20 cellular contexts compared by ENCODE assay signal in the genomic region with DNA sequence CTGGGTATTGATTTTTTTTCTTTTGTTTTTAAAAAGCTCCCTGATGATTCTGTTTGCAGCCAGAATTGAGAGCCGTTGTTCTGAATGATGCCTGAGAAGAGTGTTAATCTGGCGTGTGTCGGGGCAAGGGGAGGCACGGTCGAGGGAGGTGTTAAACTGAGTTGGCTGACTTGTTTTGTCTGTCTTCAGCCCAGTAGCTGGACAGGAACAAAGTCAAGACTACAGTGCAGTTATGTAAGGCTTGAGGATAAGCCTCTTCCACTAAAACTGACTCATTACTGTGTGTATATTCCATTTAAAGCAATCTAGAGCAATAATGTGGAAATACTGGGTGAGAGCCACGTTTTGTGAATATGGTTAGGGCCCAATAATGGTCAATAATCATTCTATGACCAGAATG.
DNase-seq lines count a peak whose midpoint lies in the region; ATAC-seq, FAIRE-seq and TF ChIP-seq lines count a peak whose summit lies in the region.
"Had no signal": no experiment of that assay in that cellular context is flagged by ENCODE, and none has a peak within 500 bp of the region (broad histone marks: within the 10 kb centered on the region; RNA-seq: fewer than 3 reads in every experiment).

No MANE protein-coding gene starts in this region.

- no peak overlapping the region for H3K4me3 Mint-ChIP-seq in astrocyte (ENCODE audit: unreplicated experiment)
- H3K4me3 Mint-ChIP-seq: type B pancreatic cell had no signal

- TF ChIP-seq CTCF in astrocyte (IDR thresholded peaks at IDR 0.05; ENCODE audit: insufficient read depth, low read depth, low read length): no peak
- no peak for TF ChIP-seq CTCF in fibroblast of lung (conservative IDR thresholded peaks at IDR 0.05 in 1 of 2, IDR thresholded peaks at IDR 0.05 in 1 of 2; ENCODE audit: low read depth in 1 of 2, low read length in 2 of 2)
- TF ChIP-seq CTCF in retinal pigment epithelial cell (conservative IDR thresholded peaks at IDR 0.05; ENCODE audit: low read depth, low read length): no peak

- no peaks in the 10 kb centered on the region for H3K9me3 Mint-ChIP-seq in astrocyte (ENCODE audit: unreplicated experiment)
- H3K9me3 Mint-ChIP-seq: type B pancreatic cell had no signal

- H3K27me3 ChIP-seq in astrocyte (ENCODE audit: insufficient read depth, low read length): no peaks in the 10 kb centered on the region
- H3K27me3 ChIP-seq in fibroblast of lung (ENCODE audit: control insufficient read depth, insufficient read depth, low read length): peaks cover 14% of the 10 kb centered on the region
- H3K27me3 ChIP-seq: BE2C, left lung had no signal

- peak; percentile 49 for DNase-seq in HCEC 1CT
- no peak for DNase-seq in astrocyte (ENCODE audit: low read depth)
- DNase-seq in fibroblast of lung (ENCODE audit: low read depth in 2 of 2): peak; percentile 40 to 48
- DNase-seq in retinal pigment epithelial cell (ENCODE audit: low read depth): peak; percentile 69
- DNase-seq in ACHN: no peak
- DNase-seq in activated CD8-positive, alpha-beta memory T cell treated with anti-CD3 and anti-CD28 coated beads, Interleukin-2, amount 50 U/mL, for 4 hours: no peak
- no peak for DNase-seq in activated CD4-positive, alpha-beta T cell treated with anti-CD3 and anti-CD28 coated beads for 48 hours
- DNase-seq: activated CD4-positive, alpha-beta T cell treated with anti-CD3 and anti-CD28 coated beads, Interleukin-2, amount 50 U/mL, for 48 hours; activated naive CD4-positive, alpha-beta T cell treated with Interleukin-2 at 50 U/mL for 16 hours; BE2C; NCI-H1417 treated with DMSO at 0.1 percent for 48 hours; NCI-H526; retina; SIG-M5; stimulated activated naive CD4-positive, alpha-beta T cell had no signal

- no peak for FAIRE-seq in astrocyte (lab: Jason Lieb, UNC)
- FAIRE-seq: endometrium had no signal

- H3K9me3 ChIP-seq in astrocyte (ENCODE audit: insufficient read depth, low read depth, low read length): no peaks in the 10 kb centered on the region
- no peaks in the 10 kb centered on the region for H3K9me3 ChIP-seq in fibroblast of lung (ENCODE audit: control insufficient read depth, insufficient read depth, low read depth, low read length)
- H3K9me3 ChIP-seq: BE2C, left lung had no signal

- no peak for ATAC-seq in GM18858 (IDR thresholded peaks at IDR 0.05; ENCODE audit: unreplicated experiment)
- ATAC-seq: left lung had no signal

- H3K27ac Mint-ChIP-seq in astrocyte (ENCODE audit: unreplicated experiment): peak overlapping the region; percentile 23
- H3K27ac Mint-ChIP-seq: type B pancreatic cell had no signal

- H3K9ac ChIP-seq in astrocyte (ENCODE audit: low read length) (no peak overlapping the region), fibroblast of lung (ENCODE audit: insufficient read depth, low read length) (no peak overlapping the region)

- peak overlapping the region; percentile 42 for H3K4me2 ChIP-seq in astrocyte (ENCODE audit: low read length)
- no peak overlapping the region for H3K4me2 ChIP-seq in fibroblast of lung (ENCODE audit: extremely low read depth, insufficient read depth, low read length)

- H3K4me3 ChIP-seq in astrocyte (ENCODE audit: insufficient read depth, low read depth, low read length): no peak overlapping the region
- H3K4me3 ChIP-seq in fibroblast of lung (replicated peaks in 1 of 4; ENCODE audit: control extremely low read depth in 1 of 4, insufficient read depth in 1 of 4, low read depth in 3 of 4, low read length in 4 of 4): no peak overlapping the region
- H3K4me3 ChIP-seq in retinal pigment epithelial cell (ENCODE audit: low read length): no peak overlapping the region
- H3K4me3 ChIP-seq: coronary artery, left lung had no signal

- H3K4me1 ChIP-seq in astrocyte (ENCODE audit: insufficient read depth, low read length) (peaks cover 19% of the 10 kb centered on the region), fibroblast of lung (ENCODE audit: control insufficient read depth, extremely low read depth, insufficient read depth, low read length) (no peaks in the 10 kb centered on the region)
- H3K4me1 ChIP-seq: BE2C, left lung had no signal

- H3K36me3 ChIP-seq in astrocyte (ENCODE audit: insufficient read depth, low read length): no peaks in the 10 kb centered on the region
- H3K36me3 ChIP-seq in fibroblast of lung (ENCODE audit: control insufficient read depth, insufficient read depth, low read length): no peaks in the 10 kb centered on the region
- H3K36me3 ChIP-seq: BE2C, left lung had no signal

- H4K20me1 ChIP-seq in astrocyte (ENCODE audit: insufficient read depth, low read length): no peaks in the 10 kb centered on the region
- H4K20me1 ChIP-seq in fibroblast of lung (ENCODE audit: control insufficient read depth, extremely low read depth, insufficient read depth, low read length): no peaks in the 10 kb centered on the region

- peak overlapping the region; percentile 30 for H3K27ac ChIP-seq in astrocyte (ENCODE audit: low read depth, low read length)
- no peak overlapping the region for H3K27ac ChIP-seq in fibroblast of lung (ENCODE audit: insufficient read depth, low read length)
- H3K27ac ChIP-seq: coronary artery, left lung had no signal

- H3K4me1 Mint-ChIP-seq in astrocyte (ENCODE audit: low read depth, unreplicated experiment): peaks cover 20% of the 10 kb centered on the region

- in situ Hi-C loops in ACHN (cut with HindIII; ENCODE audit: low pct_ligation_motif_present, low pct_unique_long_range_greater_than_20kb, low sequenced_read_pairs): no loop called here

- no peaks in the 10 kb centered on the region for H3K36me3 Mint-ChIP-seq in astrocyte (ENCODE audit: low read depth, unreplicated experiment)
- H3K36me3 Mint-ChIP-seq: type B pancreatic cell had no signal

- H3K79me2 ChIP-seq in astrocyte (ENCODE audit: insufficient read depth, low read length): no peaks in the 10 kb centered on the region
- H3K79me2 ChIP-seq in fibroblast of lung (ENCODE audit: control insufficient read depth, insufficient read depth, low read length): no peaks in the 10 kb centered on the region

- H2AFZ ChIP-seq in astrocyte (ENCODE audit: low read depth, low read length) (peak overlapping the region; percentile 32), fibroblast of lung (ENCODE audit: low read length) (no peak overlapping the region)

- peaks cover 12% of the 10 kb centered on the region for H3K27me3 Mint-ChIP-seq in astrocyte (ENCODE audit: low read depth, unreplicated experiment)

Comparison
In these comparisons a context has a peak if more than half of its experiments do, and no peak if none do; other contexts are left out.
1. DNase-seq: peak in HCEC 1CT (single experiment), fibroblast of lung (2 of 2) and retinal pigment epithelial cell (single experiment); none in astrocyte (single experiment), ACHN (single experiment), activated CD8-positive, alpha-beta memory T cell treated with anti-CD3 and anti-CD28 coated beads, Interleukin-2, amount 50 U/mL, for 4 hours (single experiment) and activated CD4-positive, alpha-beta T cell treated with anti-CD3 and anti-CD28 coated beads for 48 hours (single experiment).